8 cellular contexts compared by ENCODE assay signal in the genomic region with DNA sequence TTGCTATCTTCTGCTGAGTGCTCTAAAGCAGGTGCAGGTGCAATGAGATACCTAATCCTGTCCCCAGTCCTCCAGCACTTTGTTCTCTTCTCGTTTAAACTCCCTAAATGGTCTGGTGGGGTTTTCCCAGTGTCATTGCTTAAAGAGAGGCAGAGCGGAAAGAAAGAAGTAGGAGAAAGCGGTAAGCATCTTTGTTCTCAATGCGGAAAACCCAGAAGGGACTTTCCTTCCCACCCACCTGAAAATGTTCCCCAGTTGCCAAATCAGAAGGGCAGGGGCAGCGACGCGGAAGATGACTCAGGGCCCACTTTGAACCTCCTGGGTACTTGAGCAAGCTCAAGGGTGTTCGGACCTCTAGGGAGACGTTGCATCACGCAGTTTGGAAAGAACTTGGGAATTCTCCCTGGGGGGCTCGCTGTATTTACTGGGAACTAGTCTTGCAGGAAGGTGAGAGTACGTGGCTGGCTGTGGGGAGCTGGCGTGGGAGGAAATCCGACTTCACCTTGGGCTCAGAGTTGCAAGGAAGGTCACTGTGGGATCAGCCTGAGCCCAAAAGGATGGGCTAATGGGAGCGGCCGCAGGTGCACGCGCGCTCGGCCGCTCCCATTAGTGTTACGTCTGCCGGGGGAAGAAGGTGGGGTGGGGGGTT. TPM values are rescaled to one million over a fixed set of nuclear protein-coding genes. Genes with fewer than 3 reads are reported as not detected.
DNase-seq lines count a peak whose midpoint lies in the region; ATAC-seq, FAIRE-seq and TF ChIP-seq lines count a peak whose summit lies in the region.

No MANE protein-coding gene starts in this region.

- no peak for TF ChIP-seq EP300 in HepG2 (IDR thresholded peaks at IDR 0.05; ENCODE audit: low read depth in 2 of 2, low read length in 2 of 2)
- TF ChIP-seq EP300 in HepG2 (CRISPR knock-in tag; IDR thresholded peaks at IDR 0.05; ENCODE audit: borderline replicate concordance): no peak

- H3K79me2 ChIP-seq in mesendoderm (ENCODE audit: control insufficient read depth, insufficient read depth, low read length) (no peaks in the 10 kb centered on the region), HepG2 (ENCODE audit: insufficient read depth, low read length) (no peaks in the 10 kb centered on the region)

- H3K36me3 ChIP-seq in vagina: no peaks in the 10 kb centered on the region
- H3K36me3 ChIP-seq in mesendoderm (ENCODE audit: control insufficient read depth, insufficient read depth, low read length): no peaks in the 10 kb centered on the region
- no peaks in the 10 kb centered on the region for H3K36me3 ChIP-seq in HepG2 (replicated peaks in 1 of 2; ENCODE audit: control insufficient read depth in 1 of 2, insufficient read depth in 2 of 2, low read length in 2 of 2)

- H4K5ac ChIP-seq in mesendoderm (ENCODE audit: low read length): no peak overlapping the region

- ATAC-seq in HG02642 (IDR thresholded peaks at IDR 0.05; ENCODE audit: poor library complexity, unreplicated experiment) (peak; percentile 38), HepG2 (no peak)
- ATAC-seq in natural killer cell treated with Interleukin-12 subunit alpha and Interleukin-12 subunit beta and Interleukin-15 and Interleukin-18, amount 100 ng/mL, for 72 hours: peak; percentile 28 to 39

- H3K4me1 ChIP-seq in vagina (peaks cover 10% of the 10 kb centered on the region), mesendoderm (ENCODE audit: control insufficient read depth, low read depth, low read length) (no peaks in the 10 kb centered on the region), HepG2 (ENCODE audit: insufficient read depth, low read length) (no peaks in the 10 kb centered on the region)

- POLR2A ChIA-PET in HepG2 (lab: Yijun Ruan, JAX): no interaction called here

- H2BK15ac ChIP-seq in mesendoderm (replicated peaks; ENCODE audit: low read depth): no peak overlapping the region

- no peak for FAIRE-seq in HepG2 (lab: Jason Lieb, UNC)

- peaks cover 0 to 6% of the 10 kb centered on the region in 2 donors for H3K4me1 Mint-ChIP-seq in natural killer cell treated with Interleukin-12 subunit alpha and Interleukin-12 subunit beta and Interleukin-15 and Interleukin-18, amount 100 ng/mL, for 72 hours (ENCODE audit: low read depth in 2 of 2)

- H3K36me3 Mint-ChIP-seq in natural killer cell treated with Interleukin-12 subunit alpha and Interleukin-12 subunit beta and Interleukin-15 and Interleukin-18, amount 100 ng/mL, for 72 hours: peaks cover 6% of the 10 kb centered on the region

- H2AK5ac ChIP-seq in mesendoderm (ENCODE audit: low read length): no peak overlapping the region

- CTCF ChIA-PET in HepG2 (lab: Yijun Ruan, JAX; ENCODE audit: low intra/inter-chr PET ratio, low total read pairs): no interaction called here

- no peak overlapping the region for H2AFZ ChIP-seq in HepG2 (ENCODE audit: low read length)

- DNase-seq in SW480 (ENCODE audit: low spot score) (peak; percentile 32), caudate nucleus (lab: John Stamatoyannopoulos, UW) (peak in 13 of 61 donors; percentile 2 to 69 (median 30)), vagina (ENCODE audit: extremely low spot score in 2 of 2) (no peak), mesendoderm (no peak), HepG2 (ENCODE audit: low spot score) (no peak)
- DNase-seq in natural killer cell treated with Interleukin-12 subunit alpha and Interleukin-12 subunit beta and Interleukin-15 and Interleukin-18, amount 100 ng/mL, for 72 hours (ENCODE audit: low spot score): no peak

- H3K4me3 ChIP-seq in vagina (peak overlapping the region; percentile 46 to 47), mesendoderm (ENCODE audit: low read length) (no peak overlapping the region), HepG2 (replicated peaks in 1 of 3; ENCODE audit: insufficient read depth in 1 of 3, low read depth in 2 of 3, low read length in 3 of 3) (no peak overlapping the region)

- no peak overlapping the region for H3K56ac ChIP-seq in mesendoderm (ENCODE audit: low read length)

- H3K27me3 Mint-ChIP-seq in natural killer cell treated with Interleukin-12 subunit alpha and Interleukin-12 subunit beta and Interleukin-15 and Interleukin-18, amount 100 ng/mL, for 72 hours: peaks cover 25 to 56% of the 10 kb centered on the region in 2 donors

- in situ Hi-C loops in HepG2 (cut with HindIII; ENCODE audit: extremely low pct_ligation_motif_present, low pct_unique_long_range_greater_than_20kb): no loop called here

- TF ChIP-seq POLR2A in GM18526 (IDR thresholded peaks at IDR 0.05; ENCODE audit: extremely low read depth, insufficient read length): peak; percentile 47
- no peak for TF ChIP-seq POLR2A in vagina (IDR thresholded peaks at IDR 0.05)
- no peak for TF ChIP-seq POLR2A in HepG2 (IDR thresholded peaks at IDR 0.05; ENCODE audit: insufficient read depth in 1 of 2, low read depth in 2 of 2, low read length in 2 of 2)

- no peak overlapping the region for H2BK120ac ChIP-seq in mesendoderm (ENCODE audit: low read depth, low read length)

- no peaks in the 10 kb centered on the region for H3K9me3 Mint-ChIP-seq in natural killer cell treated with Interleukin-12 subunit alpha and Interleukin-12 subunit beta and Interleukin-15 and Interleukin-18, amount 100 ng/mL, for 72 hours

- H3K79me1 ChIP-seq in mesendoderm (ENCODE audit: low read length): no peaks in the 10 kb centered on the region

- H3K27ac ChIP-seq in caudate nucleus (ENCODE audit: low read depth, low read length): peak overlapping the region; percentile 58
- no peak overlapping the region for H3K27ac ChIP-seq in vagina
- no peak overlapping the region for H3K27ac ChIP-seq in mesendoderm (ENCODE audit: low read depth, low read length)
- H3K27ac ChIP-seq in HepG2 (ENCODE audit: extremely low read length, insufficient read depth, low read length): no peak overlapping the region

- H3K18ac ChIP-seq in mesendoderm (ENCODE audit: low read length): no peak overlapping the region

- H3K9me3 ChIP-seq in vagina (no peaks in the 10 kb centered on the region), HepG2 (ENCODE audit: low read length) (no peaks in the 10 kb centered on the region)

- no peak for TF ChIP-seq RAD21 in HepG2 (CRISPR knock-in tag; IDR thresholded peaks at IDR 0.05)

- no peak overlapping the region for H3K4ac ChIP-seq in mesendoderm (ENCODE audit: low read depth, low read length)

- H3K23ac ChIP-seq in mesendoderm (ENCODE audit: low read length): no peak overlapping the region

- H3K4me3 Mint-ChIP-seq in natural killer cell treated with Interleukin-12 subunit alpha and Interleukin-12 subunit beta and Interleukin-15 and Interleukin-18, amount 100 ng/mL, for 72 hours: no peak overlapping the region

- no peak for TF ChIP-seq CTCF in vagina (IDR thresholded peaks at IDR 0.05)
- TF ChIP-seq CTCF in HepG2 (CRISPR knock-in tag; IDR thresholded peaks at IDR 0.05): no peak

- no TSS peak for BruUV-seq in HepG2 (replicated peaks; lab: Mats Ljungman, UMichigan)

- no peak overlapping the region for H2BK5ac ChIP-seq in mesendoderm (ENCODE audit: low read length)

- H3K9ac ChIP-seq in mesendoderm (ENCODE audit: low read length) (no peak overlapping the region), HepG2 (ENCODE audit: insufficient read depth, low read depth, low read length) (no peak overlapping the region)

- H4K20me1 ChIP-seq in HepG2 (ENCODE audit: insufficient read depth, low read length): no peaks in the 10 kb centered on the region

- peak overlapping the region in 1 of 2 donors; percentile 57 for H3K27ac Mint-ChIP-seq in natural killer cell treated with Interleukin-12 subunit alpha and Interleukin-12 subunit beta and Interleukin-15 and Interleukin-18, amount 100 ng/mL, for 72 hours

- no peak overlapping the region for H4K8ac ChIP-seq in mesendoderm (ENCODE audit: low read depth, low read length)

- H3K27me3 ChIP-seq in vagina: peaks cover 4% of the 10 kb centered on the region
- H3K27me3 ChIP-seq in mesendoderm (ENCODE audit: insufficient read depth, low read length, poor library complexity): peaks cover 47% of the 10 kb centered on the region
- peaks cover 3 to 27% of the 10 kb centered on the region in 2 experiments; a peak in 4 of 5 replicates for H3K27me3 ChIP-seq in HepG2 (ENCODE audit: control insufficient read depth in 1 of 2, insufficient read depth in 2 of 2, low read length in 2 of 2)

- no peak overlapping the region for H3K4me2 ChIP-seq in mesendoderm (ENCODE audit: low read length)
- no peak overlapping the region for H3K4me2 ChIP-seq in HepG2 (ENCODE audit: low read depth, low read length)

- WGBS in mesendoderm (ENCODE audit: extremely low coverage, insufficient coverage, low lambda C conversion rate): no CpG with 5 or more reads among the region's 23 CpGs
- 53% methylated on average over 23 of the region's 23 CpGs for WGBS in HepG2 (ENCODE audit: low lambda C conversion rate)

- intact Hi-C loops in vagina (cut with DNase I) (no loop called here), HepG2 (cut with micrococcal nuclease; ENCODE audit: unreplicated experiment) (no loop called here)

TF ChIP-seq in HepG2, 621 proteins besides CTCF, POLR2A, EP300 and RAD21 (continues in another document):
- TF ChIP-seq ZNF264 (CRISPR knock-in tag; IDR thresholded peaks at IDR 0.05): no peak

RNA-seq across cellular contexts. Expression of gene SGPP2, which starts 0.6 kb away (rescaled TPM):
- total RNA-seq in natural killer cell treated with Interleukin-12 subunit alpha and Interleukin-12 subunit beta and Interleukin-15 and Interleukin-18, amount 100 ng/mL, for 72 hours: under 1 TPM; 0.12 to 0.20 TPM
- total RNA-seq in vagina (24.8 TPM), HepG2 (2016; rRNA removed; fragmentation: Illumina TruSeq; extraction: Trizol) (not detected in 2 replicates)
- polyA plus RNA-seq in mesendoderm (2013, experiment 1 of 2): 0.01 TPM
- polyA plus RNA-seq in mesendoderm (2013, experiment 2 of 2): not detected
- total RNA-seq in HepG2 (2016; cell fraction: cytosol; rRNA removed; fragmentation: Illumina TruSeq; extraction: Trizol; ENCODE audit: low read depth): not detected in 2 replicates
- not detected in 2 replicates for total RNA-seq in HepG2 (2016; cell fraction: insoluble cytoplasmic fraction; rRNA removed; fragmentation: Illumina TruSeq; extraction: Trizol)
- not detected in 2 replicates for total RNA-seq in HepG2 (2016; cell fraction: membrane; rRNA removed; fragmentation: Illumina TruSeq; extraction: Trizol)
- not detected in 2 replicates for total RNA-seq in HepG2 (2016; cell fraction: nucleus; rRNA removed; fragmentation: Illumina TruSeq; extraction: Trizol)
- polyA plus RNA-seq in HepG2 (2011; rRNA removed): not detected in 2 replicates
- polyA plus RNA-seq in HepG2 (2011; cell fraction: cytosol; rRNA removed): 0.01 TPM in 1 of 2 replicates, not detected in the other
- polyA plus RNA-seq in HepG2 (2011; cell fraction: nucleus; rRNA removed): not detected in 2 replicates
- polyA plus RNA-seq in HepG2 (2012): 0.08 and 0.21 TPM in 2 replicates
- not detected in 2 replicates for polyA plus RNA-seq in HepG2 (2016; cell fraction: cytosol; fragmentation: Illumina TruSeq; extraction: Trizol; ENCODE audit: low read depth)
- polyA plus RNA-seq in HepG2 (2016; cell fraction: insoluble cytoplasmic fraction; fragmentation: Illumina TruSeq; extraction: Trizol; ENCODE audit: low read depth): not detected in 2 replicates
- not detected in 2 replicates for polyA plus RNA-seq in HepG2 (2016; cell fraction: membrane; fragmentation: Illumina TruSeq; extraction: Trizol; ENCODE audit: low read depth)
- polyA plus RNA-seq in HepG2 (2016; cell fraction: nucleus; fragmentation: Illumina TruSeq; extraction: Trizol; ENCODE audit: insufficient read depth, low read depth): not detected in 2 replicates
- 0.14 TPM in 1 of 2 replicates, not detected in the other for polyA minus RNA-seq in HepG2 (2011; rRNA and poly(A)+ RNA removed; ENCODE audit: low replicate concordance)
- polyA minus RNA-seq in HepG2 (2011; cell fraction: cytosol; rRNA and poly(A)+ RNA removed): not detected in 2 replicates
- polyA minus RNA-seq in HepG2 (2011; cell fraction: nucleus; rRNA and poly(A)+ RNA removed): not detected in 2 replicates

Comparison
In these comparisons a context has a peak if more than half of its experiments do, and no peak if none do; other contexts are left out.
1. H3K4me3 ChIP-seq: peak in vagina (2 of 2); none in mesendoderm (single experiment) and HepG2 (0 of 3).
2. RNA of gene SGPP2, which starts 0.6 kb away (total RNA-seq): 24.8 TPM in vagina (single experiment); 0.12 to 0.20 TPM in natural killer cell treated with Interleukin-12 subunit alpha and Interleukin-12 subunit beta and Interleukin-15 and Interleukin-18, amount 100 ng/mL, for 72 hours and not detected in HepG2; every median in the first group is over 10 times any median in the second.